ENCODE assay signal across 16 cellular contexts in genomic region chr5:133896873-133897272, GRCh38.
DNase-seq lines count a peak whose midpoint lies in the region; ATAC-seq and TF ChIP-seq lines count a peak whose summit lies in the region.
"Had no signal": no experiment of that assay in that cellular context is flagged by ENCODE, and none has a peak within 500 bp of the region (broad histone marks: within the 10 kb centered on the region; RNA-seq: fewer than 3 reads in every experiment).

No MANE protein-coding gene starts in this region.

- no peak overlapping the region for H3K4me3 ChIP-seq in spleen

- no peaks in the 10 kb centered on the region for H3K9me3 Mint-ChIP-seq in stimulated activated naive CD8-positive, alpha-beta T cell treated with anti-CD3 and anti-CD28 coated beads, Interleukin-15, Interleukin-2, amounts not matched to agents 100 ng/mL and 50 ng/mL, for 24 hours
- no peaks in the 10 kb centered on the region for H3K9me3 Mint-ChIP-seq in activated T-helper 1 cell treated with anti-CD3 and anti-CD28 coated beads, Interleukin-12 subunit alpha, Interleukin-12 subunit beta, Interleukin-2, Interleukin-4 antibody, amounts not matched to agents 30 ng/mL and 10 ng/mL and 1 ng/mL, durations not matched to agents 14 hours and 24 hours and 36 hours
- no peaks in the 10 kb centered on the region for H3K9me3 Mint-ChIP-seq in CD14-positive monocyte
- H3K9me3 Mint-ChIP-seq: CD4-positive, alpha-beta memory T cell; HFFc6 had no signal

- no peaks in the 10 kb centered on the region for H3K27me3 ChIP-seq in spleen (replicated peaks in 1 of 7)

- no peak for TF ChIP-seq POLR2A in spleen (IDR thresholded peaks at IDR 0.05)

- H3K4me1 Mint-ChIP-seq in stimulated activated naive CD8-positive, alpha-beta T cell treated with anti-CD3 and anti-CD28 coated beads, Interleukin-15, Interleukin-2, amounts not matched to agents 100 ng/mL and 50 ng/mL, for 24 hours (ENCODE audit: low read depth) = peaks cover 14% of the 10 kb centered on the region
- H3K4me1 Mint-ChIP-seq in activated T-helper 1 cell treated with anti-CD3 and anti-CD28 coated beads, Interleukin-12 subunit alpha, Interleukin-12 subunit beta, Interleukin-2, Interleukin-4 antibody, amounts not matched to agents 30 ng/mL and 10 ng/mL and 1 ng/mL, durations not matched to agents 14 hours and 24 hours and 36 hours (ENCODE audit: low read depth) = no peaks in the 10 kb centered on the region
- H3K4me1 Mint-ChIP-seq in CD14-positive monocyte = no peaks in the 10 kb centered on the region
- H3K4me1 Mint-ChIP-seq: CD4-positive, alpha-beta memory T cell had no signal

- H3K27ac ChIP-seq in spleen = no peak overlapping the region
- H3K27ac ChIP-seq: 22Rv1 had no signal

- H3K27me3 Mint-ChIP-seq in stimulated activated naive CD8-positive, alpha-beta T cell treated with anti-CD3 and anti-CD28 coated beads, Interleukin-15, Interleukin-2, amounts not matched to agents 100 ng/mL and 50 ng/mL, for 24 hours = peaks cover 4% of the 10 kb centered on the region
- peaks cover 5% of the 10 kb centered on the region for H3K27me3 Mint-ChIP-seq in activated T-helper 1 cell treated with anti-CD3 and anti-CD28 coated beads, Interleukin-12 subunit alpha, Interleukin-12 subunit beta, Interleukin-2, Interleukin-4 antibody, amounts not matched to agents 30 ng/mL and 10 ng/mL and 1 ng/mL, durations not matched to agents 14 hours and 24 hours and 36 hours (ENCODE audit: insufficient read depth)
- peaks cover 4 to 6% (median 5%) of the 10 kb centered on the region in 3 donors for H3K27me3 Mint-ChIP-seq in CD14-positive monocyte (ENCODE audit: low read depth in 3 of 3)

- H3K36me3 ChIP-seq in spleen = no peaks in the 10 kb centered on the region

- WGBS in spleen, 5 donors = 69 to 76% (median 71%) methylated on average over 2 of the region's 2 CpGs

- peaks cover 0 to 7% (median 0%) of the 10 kb centered on the region in 6 donors for H3K4me1 ChIP-seq in spleen

- H3K9me3 ChIP-seq in spleen = no peaks in the 10 kb centered on the region

- ATAC-seq in stimulated activated naive CD8-positive, alpha-beta T cell treated with anti-CD3 and anti-CD28 coated beads, Interleukin-15, Interleukin-2, amounts not matched to agents 100 U/mL and 50 U/mL, for 24 hours = no peak
- ATAC-seq: HepG2 had no signal

- H3K4me3 Mint-ChIP-seq in stimulated activated naive CD8-positive, alpha-beta T cell treated with anti-CD3 and anti-CD28 coated beads, Interleukin-15, Interleukin-2, amounts not matched to agents 100 ng/mL and 50 ng/mL, for 24 hours = no peak overlapping the region
- H3K4me3 Mint-ChIP-seq in activated T-helper 1 cell treated with anti-CD3 and anti-CD28 coated beads, Interleukin-12 subunit alpha, Interleukin-12 subunit beta, Interleukin-2, Interleukin-4 antibody, amounts not matched to agents 30 ng/mL and 10 ng/mL and 1 ng/mL, durations not matched to agents 14 hours and 24 hours and 36 hours = no peak overlapping the region
- peak overlapping the region in 1 of 2 donors; percentile 2 for H3K4me3 Mint-ChIP-seq in CD14-positive monocyte
- H3K4me3 Mint-ChIP-seq: CD4-positive, alpha-beta memory T cell; HFFc6 had no signal

- intact Hi-C loops in activated T-helper 1 cell treated with anti-CD3 and anti-CD28 coated beads, Interleukin-12 subunit alpha, Interleukin-12 subunit beta, Interleukin-2, Interleukin-4 antibody, amounts not matched to agents 30 ng/mL and 10 ng/mL and 1 ng/mL, durations not matched to agents 14 hours and 24 hours and 36 hours (cut with micrococcal nuclease) = no loop called here
- intact Hi-C loops in spleen (cut with DNase I; ENCODE audit: low total_unique reads) (no loop called here), CD14-positive monocyte (cut with micrococcal nuclease) (no loop called here)

- peak overlapping the region; percentile 52 for H3K27ac Mint-ChIP-seq in stimulated activated naive CD8-positive, alpha-beta T cell treated with anti-CD3 and anti-CD28 coated beads, Interleukin-15, Interleukin-2, amounts not matched to agents 100 ng/mL and 50 ng/mL, for 24 hours
- H3K27ac Mint-ChIP-seq in activated T-helper 1 cell treated with anti-CD3 and anti-CD28 coated beads, Interleukin-12 subunit alpha, Interleukin-12 subunit beta, Interleukin-2, Interleukin-4 antibody, amounts not matched to agents 30 ng/mL and 10 ng/mL and 1 ng/mL, durations not matched to agents 14 hours and 24 hours and 36 hours = peak overlapping the region; percentile 53
- H3K27ac Mint-ChIP-seq in CD14-positive monocyte = no peak overlapping the region
- H3K27ac Mint-ChIP-seq: HFFc6 had no signal

- TF ChIP-seq CTCF in spleen (IDR thresholded peaks at IDR 0.05 in 8 of 11, conservative IDR thresholded peaks at IDR 0.05 in 3 of 11) = no peak
- no peak for TF ChIP-seq CTCF in CD14-positive monocyte (IDR thresholded peaks at IDR 0.05)

- no peaks in the 10 kb centered on the region for H3K36me3 Mint-ChIP-seq in stimulated activated naive CD8-positive, alpha-beta T cell treated with anti-CD3 and anti-CD28 coated beads, Interleukin-15, Interleukin-2, amounts not matched to agents 100 ng/mL and 50 ng/mL, for 24 hours (ENCODE audit: low read depth)
- H3K36me3 Mint-ChIP-seq in activated T-helper 1 cell treated with anti-CD3 and anti-CD28 coated beads, Interleukin-12 subunit alpha, Interleukin-12 subunit beta, Interleukin-2, Interleukin-4 antibody, amounts not matched to agents 30 ng/mL and 10 ng/mL and 1 ng/mL, durations not matched to agents 14 hours and 24 hours and 36 hours (ENCODE audit: low read depth) = no peaks in the 10 kb centered on the region
- no peaks in the 10 kb centered on the region for H3K36me3 Mint-ChIP-seq in CD14-positive monocyte
- H3K36me3 Mint-ChIP-seq: CD4-positive, alpha-beta memory T cell had no signal

- no peak for DNase-seq in stimulated activated naive CD8-positive, alpha-beta T cell treated with anti-CD3 and anti-CD28 coated beads, Interleukin-15, Interleukin-2, amounts not matched to agents 100 U/mL and 50 U/mL, for 24 hours
- DNase-seq in activated T-helper 1 cell treated with anti-CD3 and anti-CD28 coated beads, Interleukin-12 subunit alpha, Interleukin-12 subunit beta, Interleukin-2, Interleukin-4 antibody, amounts not matched to agents 30 ng/mL and 10 ng/mL and 1 ng/mL, durations not matched to agents 14 hours and 24 hours and 36 hours (ENCODE audit: low spot score) = no peak
- peak; percentile 42 for DNase-seq in spleen
- DNase-seq in stimulated activated naive CD4-positive, alpha-beta T cell treated with Interleukin-2 at 50 U/mL for 16 hours (lab: John Stamatoyannopoulos, UW) = no peak
- no peak for DNase-seq in NCI-H146 treated with DMSO at 0.1 percent for 48 hours (lab: John Stamatoyannopoulos, UW; ENCODE audit: unreplicated experiment)
- DNase-seq in CD14-positive monocyte (ENCODE audit: low spot score) = no peak
- no peak for DNase-seq in GM03348 (ENCODE audit: low spot score)
- DNase-seq: C1 segment of cervical spinal cord; CD4-positive, alpha-beta memory T cell; DMS153; GDM1; HCEC 1CT; HFFc6 had no signal

Comparison
In these comparisons a context has a peak if more than half of its experiments do, and no peak if none do; other contexts are left out.
1. H3K27ac Mint-ChIP-seq: peak in stimulated activated naive CD8-positive, alpha-beta T cell treated with anti-CD3 and anti-CD28 coated beads, Interleukin-15, Interleukin-2, amounts not matched to agents 100 ng/mL and 50 ng/mL, for 24 hours (single experiment) and activated T-helper 1 cell treated with anti-CD3 and anti-CD28 coated beads, Interleukin-12 subunit alpha, Interleukin-12 subunit beta, Interleukin-2, Interleukin-4 antibody, amounts not matched to agents 30 ng/mL and 10 ng/mL and 1 ng/mL, durations not matched to agents 14 hours and 24 hours and 36 hours (single experiment); none in CD14-positive monocyte (0 of 7).